In genomic region chr6:44188819-44189218, GRCh38 we compare ENCODE assay signal across 10 cellular contexts. TPM values are rescaled to one million over a fixed set of nuclear protein-coding genes. Genes with fewer than 3 reads are reported as not detected.
"Had no signal": no experiment of that assay in that cellular context is flagged by ENCODE, and none has a peak within 500 bp of the region (broad histone marks: within the 10 kb centered on the region; RNA-seq: fewer than 3 reads in every experiment).

No MANE protein-coding gene starts in this region.

- H3K9ac ChIP-seq: KMS-11 had no signal

- H3K4me2 ChIP-seq: KMS-11 had no signal

- FAIRE-seq: HTR-8/SVneo, K562 had no signal

- H3K4me3 ChIP-seq: K562 had no signal

- DNase-seq: IMR-90, KBM-7, KG1 had no signal

- ATAC-seq: K562 had no signal

- H3K27ac ChIP-seq: HL-60, KMS-11 had no signal

RNA-seq across cellular contexts. Expression of gene MYMX, which starts 27.9 kb away (rescaled TPM):
- total RNA-seq: HT-29, HT1080, IMR-90, K562 had no signal
- polyA plus RNA-seq: IgD-negative memory B cell, IMR-90 had no signal

RNA-seq across cellular contexts. Expression of gene CAPN11, which starts 30.2 kb away (rescaled TPM):
- total RNA-seq: HT-29, HT1080, IMR-90 had no signal
- polyA plus RNA-seq: IgD-negative memory B cell, IMR-90 had no signal
